Comparison of ENCODE assay signal across 8 cellular contexts in genomic region chr17:50944054-50944901, GRCh38.
A peak's percentile ranks its signal among the peaks of the same experiment; 100 is the strongest.
DNase-seq lines count a peak whose midpoint lies in the region; ATAC-seq and FAIRE-seq lines count a peak whose summit lies in the region.

No MANE protein-coding gene starts in this region.

- peak overlapping the region; percentile 91 for H3K27ac ChIP-seq in right cardiac atrium (ENCODE audit: low read length)
- peak overlapping the region; percentile 80 for H3K27ac ChIP-seq in rectal smooth muscle tissue (ENCODE audit: low read depth, low read length)

- H3K27me3 ChIP-seq in right cardiac atrium (ENCODE audit: control insufficient read depth, insufficient read depth) (no peaks in the 10 kb centered on the region), rectal smooth muscle tissue (ENCODE audit: control insufficient read depth, insufficient read depth, low read length) (no peaks in the 10 kb centered on the region)

- intact Hi-C loops in right cardiac atrium (cut with DNase I), result no loop called here

- H3K4me3 Mint-ChIP-seq in activated naive CD8-positive, alpha-beta T cell, result peak overlapping the region; percentile 82

- no peaks in the 10 kb centered on the region for H3K9me3 ChIP-seq in right cardiac atrium (ENCODE audit: control insufficient read depth, low read length)

- H3K4me1 Mint-ChIP-seq in activated naive CD8-positive, alpha-beta T cell (ENCODE audit: low read depth), result peaks cover 42% of the 10 kb centered on the region

- peak overlapping the region; percentile 66 for H3K9ac ChIP-seq in rectal smooth muscle tissue (ENCODE audit: low read length)

- 5% methylated on average over 61 of the region's 61 CpGs for WGBS in right cardiac atrium

- H3K4me3 ChIP-seq in right cardiac atrium (ENCODE audit: low read length) (peak overlapping the region; percentile 30), rectal smooth muscle tissue (ENCODE audit: low read length) (peak overlapping the region; percentile 75)

- peaks cover 2% of the 10 kb centered on the region for H3K36me3 Mint-ChIP-seq in activated naive CD8-positive, alpha-beta T cell

- no peaks in the 10 kb centered on the region for H3K9me3 Mint-ChIP-seq in activated naive CD8-positive, alpha-beta T cell (ENCODE audit: low read depth)

- H3K4me1 ChIP-seq in right cardiac atrium (ENCODE audit: control insufficient read depth, insufficient read depth, low read length) (peaks cover 7% of the 10 kb centered on the region), rectal smooth muscle tissue (ENCODE audit: control insufficient read depth, insufficient read depth, low read length) (peaks cover 15% of the 10 kb centered on the region)

- ATAC-seq in right cardiac atrium, result peak; percentile 80 to 85
- no peak for ATAC-seq in HG03097 (IDR thresholded peaks at IDR 0.05; ENCODE audit: low FRiP score, unreplicated experiment)

- peak; percentile 79 for DNase-seq in DMS153 treated with DMSO at 0.1 percent for 48 hours (lab: John Stamatoyannopoulos, UW; ENCODE audit: unreplicated experiment)
- DNase-seq in HuH-7.5 (ENCODE audit: low spot score), result peak; percentile 95
- DNase-seq in SKM-1 (lab: John Stamatoyannopoulos, UW; ENCODE audit: unreplicated experiment), result peak; percentile 30
- peak; percentile 81 to 93 (median 92) for DNase-seq in right cardiac atrium
- DNase-seq in urothelium cell line (ENCODE audit: low spot score), result peak; percentile 87

- no peaks in the 10 kb centered on the region for H3K36me3 ChIP-seq in rectal smooth muscle tissue (ENCODE audit: control insufficient read depth, insufficient read depth, low read length)

- FAIRE-seq in urothelium cell line (lab: Jason Lieb, UNC), result no peak

- H3K27ac Mint-ChIP-seq in activated naive CD8-positive, alpha-beta T cell, result peak overlapping the region; percentile 93

- no peaks in the 10 kb centered on the region for H3K27me3 Mint-ChIP-seq in activated naive CD8-positive, alpha-beta T cell

Comparison
In these comparisons a context has a peak if more than half of its experiments do, and no peak if none do; other contexts are left out.
1. DNase-seq: peak in every context shown above with its lines; median percentile 95 in HuH-7.5; 92 in right cardiac atrium; 87 in urothelium cell line; 79 in DMS153 treated with DMSO at 0.1 percent for 48 hours; 30 in SKM-1.